In the genomic region with DNA sequence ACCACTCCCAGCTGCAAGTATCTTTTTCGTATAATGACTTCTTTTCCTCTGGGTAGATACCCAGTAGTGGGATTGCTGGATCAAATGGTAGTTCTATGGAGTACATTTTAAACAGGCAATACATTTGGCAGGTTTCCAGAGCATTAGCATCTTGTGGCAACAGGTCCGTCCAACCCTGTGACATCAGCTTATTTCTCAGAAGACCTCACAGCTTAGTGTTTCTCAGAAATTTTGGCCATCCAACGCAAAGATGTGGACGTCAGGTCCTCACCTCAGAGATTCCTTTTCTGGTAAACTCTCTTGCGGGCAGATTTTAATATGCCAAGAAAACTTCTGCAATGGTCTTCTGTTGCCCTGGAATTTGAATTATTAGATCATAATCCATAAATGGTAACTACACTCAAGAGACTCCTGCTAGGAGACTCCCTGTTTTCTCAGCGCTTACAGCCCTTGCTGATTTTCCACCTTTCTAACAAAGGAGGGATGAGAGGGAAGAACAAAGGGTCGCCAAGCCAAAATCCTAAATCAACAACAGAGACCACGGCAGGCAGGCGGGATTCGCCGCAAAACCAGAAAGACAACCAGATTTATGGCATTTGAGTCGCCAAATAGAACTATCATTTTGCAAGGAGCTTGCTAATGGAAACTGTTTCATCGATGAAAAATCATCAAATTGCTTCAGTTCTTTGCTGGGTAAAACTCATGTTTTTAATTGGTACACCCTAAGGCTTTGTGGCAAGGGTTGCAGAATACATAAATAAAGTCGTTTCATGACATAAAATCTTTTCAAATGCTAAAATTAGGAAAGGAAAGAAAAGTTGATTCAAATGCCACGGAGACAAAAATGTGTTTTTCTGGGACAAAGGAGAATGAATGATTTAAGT, we compare ENCODE assay signal across 16 cellular contexts. TPM values are rescaled to one million over a fixed set of nuclear protein-coding genes. Genes with fewer than 3 reads are reported as not detected.
DNase-seq lines count a peak whose midpoint lies in the region; ATAC-seq and TF ChIP-seq lines count a peak whose summit lies in the region.
"Had no signal": no experiment of that assay in that cellular context is flagged by ENCODE, and none has a peak within 500 bp of the region (broad histone marks: within the 10 kb centered on the region; RNA-seq: fewer than 3 reads in every experiment).

No MANE protein-coding gene starts in this region.

- intact Hi-C loops in thyroid gland (cut with DNase I), result no loop called here

- no peak for TF ChIP-seq CTCF in neural progenitor cell (IDR thresholded peaks at IDR 0.05)
- no peak for TF ChIP-seq CTCF in thyroid gland (IDR thresholded peaks at IDR 0.05)

- H3K4me1 ChIP-seq in neural progenitor cell, result peaks cover 28% of the 10 kb centered on the region
- peaks cover 0 to 21% of the 10 kb centered on the region in 2 donors for H3K4me1 ChIP-seq in thyroid gland
- H3K4me1 ChIP-seq: A549 had no signal

- DNase-seq in NCI-H748 (lab: John Stamatoyannopoulos, UW; ENCODE audit: unreplicated experiment) (peak; percentile 40), NCI-H748 treated with DMSO at 0.1 percent for 48 hours (lab: John Stamatoyannopoulos, UW) (no peak), caudate nucleus (lab: John Stamatoyannopoulos, UW) (no peak), neural progenitor cell (ENCODE audit: low spot score) (peak; percentile 62), thyroid gland (no peak), HUDEP-2 (lab: John Stamatoyannopoulos, UW; ENCODE audit: unreplicated experiment in 76 of 76) (no peak)
- DNase-seq: activated CD4-positive, alpha-beta T cell treated with anti-CD3 and anti-CD28 coated beads, Interleukin-2, amount 10 ng/mL, durations not matched to agents 7 days and 5 days; DMS153; left colon; NCI-H1930; substantia nigra had no signal

- TF ChIP-seq POLR2A in thyroid gland (IDR thresholded peaks at IDR 0.05), result no peak

- H3K27ac ChIP-seq in caudate nucleus (ENCODE audit: low read depth, low read length) (peak overlapping the region; percentile 46), neural progenitor cell (no peak overlapping the region), thyroid gland (peak overlapping the region; percentile 54 to 75 (median 69))
- H3K27ac ChIP-seq: A549, foreskin keratinocyte had no signal

- H3K79me2 ChIP-seq in neural progenitor cell (ENCODE audit: low read depth), result no peaks in the 10 kb centered on the region

- H3K9ac ChIP-seq in neural progenitor cell, result no peak overlapping the region

- no peak overlapping the region for H3K4me3 ChIP-seq in neural progenitor cell
- no peak overlapping the region for H3K4me3 ChIP-seq in thyroid gland (replicated peaks in 1 of 3)
- H3K4me3 ChIP-seq: A549, GM12878 had no signal

- H3K4me2 ChIP-seq in neural progenitor cell, result peak overlapping the region; percentile 53
- H3K4me2 ChIP-seq: A549 had no signal

- peaks cover 2% of the 10 kb centered on the region for H3K27me3 Mint-ChIP-seq in neural progenitor cell (ENCODE audit: insufficient read depth, low read depth)
- H3K27me3 Mint-ChIP-seq: activated CD4-positive, alpha-beta T cell treated with anti-CD3 and anti-CD28 coated beads, Interleukin-2, amount 10 ng/mL, durations not matched to agents 7 days and 5 days had no signal

- peaks cover 36% of the 10 kb centered on the region for H3F3A ChIP-seq in neural progenitor cell (ENCODE audit: low read depth)

- peaks cover 9% of the 10 kb centered on the region for H3K4me1 Mint-ChIP-seq in neural progenitor cell

- no peaks in the 10 kb centered on the region for H3K27me3 ChIP-seq in neural progenitor cell
- no peaks in the 10 kb centered on the region for H3K27me3 ChIP-seq in thyroid gland
- H3K27me3 ChIP-seq: foreskin keratinocyte had no signal

- ATAC-seq in GM21423 (IDR thresholded peaks at IDR 0.05; ENCODE audit: unreplicated experiment), result no peak
- no peak for ATAC-seq in HG03571 (IDR thresholded peaks at IDR 0.05; ENCODE audit: unreplicated experiment)
- ATAC-seq: A549, foreskin keratinocyte, GM12878, left colon had no signal

- peak overlapping the region; percentile 60 for H2AFZ ChIP-seq in neural progenitor cell (replicated peaks)

- no peaks in the 10 kb centered on the region for H3K9me3 Mint-ChIP-seq in neural progenitor cell
- H3K9me3 Mint-ChIP-seq: activated CD4-positive, alpha-beta T cell treated with anti-CD3 and anti-CD28 coated beads, Interleukin-2, amount 10 ng/mL, durations not matched to agents 7 days and 5 days had no signal

- H3K4me3 Mint-ChIP-seq in neural progenitor cell, result no peak overlapping the region
- H3K4me3 Mint-ChIP-seq: activated CD4-positive, alpha-beta T cell treated with anti-CD3 and anti-CD28 coated beads, Interleukin-2, amount 10 ng/mL, durations not matched to agents 7 days and 5 days had no signal

- H3K36me3 ChIP-seq in neural progenitor cell, result no peaks in the 10 kb centered on the region
- H3K36me3 ChIP-seq in thyroid gland, result no peaks in the 10 kb centered on the region

- 76 to 77% methylated on average over 15 of the region's 15 CpGs for WGBS in thyroid gland, 2 donors

- H3K9me3 ChIP-seq in neural progenitor cell (ENCODE audit: low read depth) (no peaks in the 10 kb centered on the region), thyroid gland (no peaks in the 10 kb centered on the region)
- H3K9me3 ChIP-seq: A549 had no signal

- no peaks in the 10 kb centered on the region for H4K20me1 ChIP-seq in neural progenitor cell (ENCODE audit: low read depth)

- no peaks in the 10 kb centered on the region for H3K36me3 Mint-ChIP-seq in neural progenitor cell

- no peak overlapping the region for H3K27ac Mint-ChIP-seq in neural progenitor cell
- H3K27ac Mint-ChIP-seq: activated CD4-positive, alpha-beta T cell treated with anti-CD3 and anti-CD28 coated beads, Interleukin-2, amount 10 ng/mL, durations not matched to agents 7 days and 5 days had no signal

RNA-seq across cellular contexts. Expression of a gene that starts 34.1 kb away (rescaled TPM):
- 23.9 and 24.9 TPM in 2 replicates for total RNA-seq in neural progenitor cell (ENCODE audit: low replicate concordance)
- 100 to 1,000 TPM; 172 to 284 (median 248) TPM for total RNA-seq in thyroid gland

Comparison
In these comparisons a context has a peak if more than half of its experiments do, and no peak if none do; other contexts are left out.
1. DNase-seq: peak in NCI-H748 (single experiment) and neural progenitor cell (single experiment); none in NCI-H748 treated with DMSO at 0.1 percent for 48 hours (single experiment), caudate nucleus (0 of 61), thyroid gland (0 of 2) and HUDEP-2 (0 of 76).